Comparison of ENCODE assay signal across 22 cellular contexts in the genomic region with DNA sequence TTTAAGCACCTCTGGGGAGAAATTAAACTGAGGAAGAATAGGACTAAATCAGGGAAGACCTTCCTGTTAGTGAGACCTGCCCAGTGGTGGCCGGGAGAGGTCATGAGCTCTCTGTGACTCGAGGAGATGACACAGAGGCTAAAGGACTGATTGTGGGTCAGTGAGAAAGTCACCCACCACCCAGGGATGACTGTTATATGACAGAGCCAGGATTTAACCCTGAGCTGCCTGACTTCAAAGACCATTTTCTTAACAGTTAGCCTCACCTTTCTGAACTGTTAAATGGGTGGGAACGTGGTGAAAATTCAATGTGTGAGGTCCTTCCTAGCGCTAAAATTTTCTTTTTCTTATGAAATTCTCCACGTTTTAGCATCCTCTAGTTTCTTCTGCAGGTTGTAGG.
"Had no signal": no experiment of that assay in that cellular context is flagged by ENCODE, and none has a peak within 500 bp of the region (broad histone marks: within the 10 kb centered on the region; RNA-seq: fewer than 3 reads in every experiment).

No MANE protein-coding gene starts in this region.

- DNase-seq: cortex of kidney; dorsolateral prefrontal cortex; effector CD8-positive, alpha-beta T cell; gastrocnemius medialis; heart right ventricle; hypothalamus; left ventricle myocardium inferior; lower lobe of right lung; midbrain; occipital lobe; pancreas; spleen; stimulated activated CD4-positive, alpha-beta T cell treated with anti-CD3 and anti-CD28 coated beads, Interleukin-2, amount 100 ng/mL, for 24 hours; stimulated activated CD4-positive, alpha-beta T cell treated with anti-CD3 and anti-CD28 coated beads, Interleukin-4, amount 100 ng/mL, for 4 hours; stimulated activated naive B cell treated with anti-CD40 and anti-IgM and Interleukin-4, amounts not matched to agents 10 μg/mL and 1 μg/mL and 100 μg/mL, for 72 hours; stimulated activated naive CD8-positive, alpha-beta T cell treated with anti-CD3 and anti-CD28 coated beads, Interleukin-15, amount 100 ng/mL, for 72 hours; substantia nigra had no signal

- H3K4me1 ChIP-seq: gastrocnemius medialis, lower lobe of right lung, pancreas had no signal

- H3K27ac ChIP-seq: dorsolateral prefrontal cortex, gastrocnemius medialis, heart right ventricle, left ventricle myocardium inferior, lower lobe of right lung, pancreas, spleen, thoracic aorta had no signal

- H3K36me3 ChIP-seq: gastrocnemius medialis, heart right ventricle, left ventricle myocardium inferior, lower lobe of right lung, pancreas, spleen, thoracic aorta had no signal

- H3K4me3 ChIP-seq: dorsolateral prefrontal cortex, gastrocnemius medialis, heart right ventricle, left ventricle myocardium inferior, lower lobe of right lung, pancreas, spleen, thoracic aorta had no signal

- FAIRE-seq: islet of Langerhans, pancreas, urothelium cell line had no signal

- H3K27me3 ChIP-seq: dorsolateral prefrontal cortex, gastrocnemius medialis, heart right ventricle, pancreas, spleen had no signal

- H3K9me3 ChIP-seq: gastrocnemius medialis, lower lobe of right lung, pancreas, thoracic aorta had no signal

- ATAC-seq: gastrocnemius medialis; lower lobe of right lung; natural killer cell treated with Interleukin-12 subunit alpha and Interleukin-12 subunit beta and Interleukin-15 and Interleukin-18, amount 100 ng/mL, for 72 hours; pancreas; sciatic nerve; stimulated activated naive B cell treated with anti-CD40 and anti-IgM and Interleukin-4, amounts not matched to agents 10 μg/mL and 1 μg/mL and 100 μg/mL, for 72 hours; stimulated activated naive CD8-positive, alpha-beta T cell treated with anti-CD3 and anti-CD28 coated beads, Interleukin-15, amount 100 ng/mL, for 72 hours had no signal
